ENCODE assay signal across 2 cellular contexts in the genomic region with DNA sequence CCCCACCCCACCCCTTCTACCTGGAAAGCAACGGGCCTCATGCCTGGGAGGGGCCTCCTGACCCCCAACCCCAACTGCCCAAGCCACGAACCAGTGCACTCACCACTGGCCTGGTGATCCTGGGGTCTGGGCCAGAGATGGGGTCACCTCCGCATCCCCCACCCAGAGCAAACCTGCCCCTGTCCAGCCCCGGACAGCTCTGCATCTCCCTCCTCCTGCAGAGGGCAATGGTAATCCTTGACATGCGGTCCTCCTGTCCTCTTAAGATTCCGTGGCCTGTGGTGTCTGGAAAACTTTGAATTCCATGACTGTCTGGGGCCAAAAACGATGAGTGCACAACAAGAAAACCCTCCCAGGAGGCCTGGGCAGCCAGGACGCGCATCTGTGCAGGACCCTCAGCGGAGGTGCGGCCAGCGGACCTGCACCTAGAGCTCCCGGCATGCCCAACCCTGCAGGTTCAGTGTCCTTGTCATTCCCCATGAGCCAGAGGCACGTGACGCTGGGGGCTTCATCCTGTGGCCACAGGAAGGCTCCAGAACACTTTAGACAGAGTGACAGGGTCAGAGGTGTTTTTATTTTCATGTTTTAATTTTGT.
TF ChIP-seq lines count a peak whose summit lies in the region.

No MANE protein-coding gene starts in this region.

TF ChIP-seq in HCT116, 20 proteins besides CTCF, POLR2A, EP300 and RAD21:
- TF ChIP-seq ZFX (IDR thresholded peaks at IDR 0.05) (no peak), CEBPB (IDR thresholded peaks at IDR 0.05; ENCODE audit: low read depth) (no peak), SP1 (IDR thresholded peaks at IDR 0.05; ENCODE audit: low read depth) (no peak), EZH2 (IDR thresholded peaks at IDR 0.05) (no peak), TCF7L2 (IDR thresholded peaks at IDR 0.05; ENCODE audit: borderline replicate concordance, extremely low read depth, insufficient read depth, insufficient read length) (no peak), FOSL1 (IDR thresholded peaks at IDR 0.05; ENCODE audit: low read depth) (no peak), EGR1 (IDR thresholded peaks at IDR 0.05; ENCODE audit: low read depth) (no peak), YY1 (IDR thresholded peaks at IDR 0.05; ENCODE audit: extremely low read depth, insufficient replicate concordance, low read depth, low read length) (no peak), ELF1 (IDR thresholded peaks at IDR 0.05; ENCODE audit: borderline replicate concordance, low read depth) (no peak), CBX3 (IDR thresholded peaks at IDR 0.05; ENCODE audit: low read depth) (no peak), EZH2phosphoT487 (IDR thresholded peaks at IDR 0.05; ENCODE audit: borderline replicate concordance) (no peak), POLR2AphosphoS5 (IDR thresholded peaks at IDR 0.05; ENCODE audit: low read depth, low read length) (no peak), ZNF274 (IDR thresholded peaks at IDR 0.05; ENCODE audit: low read depth, low read length) (no peak)
- TF ChIP-seq, protein P1, sequence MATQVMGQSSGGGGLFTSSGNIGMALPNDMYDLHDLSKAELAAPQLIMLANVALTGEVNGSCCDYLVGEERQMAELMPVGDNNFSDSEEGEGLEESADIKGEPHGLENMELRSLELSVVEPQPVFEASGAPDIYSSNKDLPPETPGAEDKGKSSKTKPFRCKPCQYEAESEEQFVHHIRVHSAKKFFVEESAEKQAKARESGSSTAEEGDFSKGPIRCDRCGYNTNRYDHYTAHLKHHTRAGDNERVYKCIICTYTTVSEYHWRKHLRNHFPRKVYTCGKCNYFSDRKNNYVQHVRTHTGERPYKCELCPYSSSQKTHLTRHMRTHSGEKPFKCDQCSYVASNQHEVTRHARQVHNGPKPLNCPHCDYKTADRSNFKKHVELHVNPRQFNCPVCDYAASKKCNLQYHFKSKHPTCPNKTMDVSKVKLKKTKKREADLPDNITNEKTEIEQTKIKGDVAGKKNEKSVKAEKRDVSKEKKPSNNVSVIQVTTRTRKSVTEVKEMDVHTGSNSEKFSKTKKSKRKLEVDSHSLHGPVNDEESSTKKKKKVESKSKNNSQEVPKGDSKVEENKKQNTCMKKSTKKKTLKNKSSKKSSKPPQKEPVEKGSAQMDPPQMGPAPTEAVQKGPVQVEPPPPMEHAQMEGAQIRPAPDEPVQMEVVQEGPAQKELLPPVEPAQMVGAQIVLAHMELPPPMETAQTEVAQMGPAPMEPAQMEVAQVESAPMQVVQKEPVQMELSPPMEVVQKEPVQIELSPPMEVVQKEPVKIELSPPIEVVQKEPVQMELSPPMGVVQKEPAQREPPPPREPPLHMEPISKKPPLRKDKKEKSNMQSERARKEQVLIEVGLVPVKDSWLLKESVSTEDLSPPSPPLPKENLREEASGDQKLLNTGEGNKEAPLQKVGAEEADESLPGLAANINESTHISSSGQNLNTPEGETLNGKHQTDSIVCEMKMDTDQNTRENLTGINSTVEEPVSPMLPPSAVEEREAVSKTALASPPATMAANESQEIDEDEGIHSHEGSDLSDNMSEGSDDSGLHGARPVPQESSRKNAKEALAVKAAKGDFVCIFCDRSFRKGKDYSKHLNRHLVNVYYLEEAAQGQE (IDR thresholded peaks at IDR 0.05; ENCODE audit: low read depth), result no peak
- TF ChIP-seq, protein P2, sequence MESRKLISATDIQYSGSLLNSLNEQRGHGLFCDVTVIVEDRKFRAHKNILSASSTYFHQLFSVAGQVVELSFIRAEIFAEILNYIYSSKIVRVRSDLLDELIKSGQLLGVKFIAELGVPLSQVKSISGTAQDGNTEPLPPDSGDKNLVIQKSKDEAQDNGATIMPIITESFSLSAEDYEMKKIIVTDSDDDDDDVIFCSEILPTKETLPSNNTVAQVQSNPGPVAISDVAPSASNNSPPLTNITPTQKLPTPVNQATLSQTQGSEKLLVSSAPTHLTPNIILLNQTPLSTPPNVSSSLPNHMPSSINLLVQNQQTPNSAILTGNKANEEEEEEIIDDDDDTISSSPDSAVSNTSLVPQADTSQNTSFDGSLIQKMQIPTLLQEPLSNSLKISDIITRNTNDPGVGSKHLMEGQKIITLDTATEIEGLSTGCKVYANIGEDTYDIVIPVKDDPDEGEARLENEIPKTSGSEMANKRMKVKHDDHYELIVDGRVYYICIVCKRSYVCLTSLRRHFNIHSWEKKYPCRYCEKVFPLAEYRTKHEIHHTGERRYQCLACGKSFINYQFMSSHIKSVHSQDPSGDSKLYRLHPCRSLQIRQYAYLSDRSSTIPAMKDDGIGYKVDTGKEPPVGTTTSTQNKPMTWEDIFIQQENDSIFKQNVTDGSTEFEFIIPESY (IDR thresholded peaks at IDR 0.05; ENCODE audit: extremely low read depth, insufficient replicate concordance, low read length), result no peak
- TF ChIP-seq, protein P3, sequence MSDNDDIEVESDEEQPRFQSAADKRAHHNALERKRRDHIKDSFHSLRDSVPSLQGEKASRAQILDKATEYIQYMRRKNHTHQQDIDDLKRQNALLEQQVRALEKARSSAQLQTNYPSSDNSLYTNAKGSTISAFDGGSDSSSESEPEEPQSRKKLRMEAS (IDR thresholded peaks at IDR 0.05), result no peak

TF ChIP-seq in H1, 55 proteins besides CTCF, POLR2A, EP300 and RAD21:
- no peak for TF ChIP-seq TAF1 (IDR thresholded peaks at IDR 0.05; ENCODE audit: low read depth, low read length)
- no peak for TF ChIP-seq POU5F1 (IDR thresholded peaks at IDR 0.05; ENCODE audit: low read depth, low read length)
- TF ChIP-seq KDM4A (IDR thresholded peaks at IDR 0.05; ENCODE audit: low read depth, low read length, severe bottlenecking), result no peak
- TF ChIP-seq GTF2F1 (IDR thresholded peaks at IDR 0.05; ENCODE audit: borderline replicate concordance, low read depth, low read length), result no peak
- TF ChIP-seq RNF2 (IDR thresholded peaks at IDR 0.05; ENCODE audit: borderline replicate concordance, low read depth, low read length, missing control alignments, poor library complexity, severe bottlenecking), result no peak
- TF ChIP-seq RFX5 (IDR thresholded peaks at IDR 0.05; ENCODE audit: borderline replicate concordance, low read depth, low read length), result no peak
- TF ChIP-seq TAF7 (optimal IDR thresholded peaks at IDR 0.05; ENCODE audit: borderline replicate concordance, low read depth, low read length), result no peak
- TF ChIP-seq NANOG (IDR thresholded peaks at IDR 0.05; ENCODE audit: insufficient read depth, low read depth, low read length, poor library complexity, severe bottlenecking), result no peak
- no peak for TF ChIP-seq SIN3A (conservative IDR thresholded peaks at IDR 0.05 in 1 of 2, IDR thresholded peaks at IDR 0.05 in 1 of 2; ENCODE audit: low read depth in 1 of 2, low read length in 2 of 2)
- no peak for TF ChIP-seq ASH2L (IDR thresholded peaks at IDR 0.05; ENCODE audit: low read length)
- TF ChIP-seq, protein P4, sequence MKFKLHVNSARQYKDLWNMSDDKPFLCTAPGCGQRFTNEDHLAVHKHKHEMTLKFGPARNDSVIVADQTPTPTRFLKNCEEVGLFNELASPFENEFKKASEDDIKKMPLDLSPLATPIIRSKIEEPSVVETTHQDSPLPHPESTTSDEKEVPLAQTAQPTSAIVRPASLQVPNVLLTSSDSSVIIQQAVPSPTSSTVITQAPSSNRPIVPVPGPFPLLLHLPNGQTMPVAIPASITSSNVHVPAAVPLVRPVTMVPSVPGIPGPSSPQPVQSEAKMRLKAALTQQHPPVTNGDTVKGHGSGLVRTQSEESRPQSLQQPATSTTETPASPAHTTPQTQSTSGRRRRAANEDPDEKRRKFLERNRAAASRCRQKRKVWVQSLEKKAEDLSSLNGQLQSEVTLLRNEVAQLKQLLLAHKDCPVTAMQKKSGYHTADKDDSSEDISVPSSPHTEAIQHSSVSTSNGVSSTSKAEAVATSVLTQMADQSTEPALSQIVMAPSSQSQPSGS (IDR thresholded peaks at IDR 0.05; ENCODE audit: low read length), result no peak
- TF ChIP-seq, protein P3 (IDR thresholded peaks at IDR 0.05), result no peak
- TF ChIP-seq ZNF274 (IDR thresholded peaks at IDR 0.05; ENCODE audit: borderline replicate concordance, extremely low read depth, low read length), result no peak
- TF ChIP-seq CHD2 (IDR thresholded peaks at IDR 0.05; ENCODE audit: low read length), result no peak
- no peak for TF ChIP-seq BACH1 (IDR thresholded peaks at IDR 0.05; ENCODE audit: low read length)
- TF ChIP-seq TEAD4 (IDR thresholded peaks at IDR 0.05; ENCODE audit: low read depth, low read length), result no peak
- no peak for TF ChIP-seq JUND (IDR thresholded peaks at IDR 0.05; ENCODE audit: low read length)
- no peak for TF ChIP-seq SIX5 (IDR thresholded peaks at IDR 0.05; ENCODE audit: low read depth, low read length)
TF ChIP-seq in H1: peak in this region for 0.
